Comparison of ENCODE assay signal across 9 cellular contexts in genomic region chr16:49282690-49283375, GRCh38. TPM values are rescaled to one million over a fixed set of nuclear protein-coding genes. Genes with fewer than 3 reads are reported as not detected.
DNase-seq lines count a peak whose midpoint lies in the region; ATAC-seq and TF ChIP-seq lines count a peak whose summit lies in the region.
"Had no signal": no experiment of that assay in that cellular context is flagged by ENCODE, and none has a peak within 500 bp of the region (broad histone marks: within the 10 kb centered on the region; RNA-seq: fewer than 3 reads in every experiment).

No MANE protein-coding gene starts in this region.

- H3K27ac ChIP-seq in iPS-18a (ENCODE audit: low read length) (no peak overlapping the region), spleen (no peak overlapping the region), tibial nerve (no peak overlapping the region)
- H3K27ac ChIP-seq: left lung had no signal

- DNase-seq in NCI-H1436 (lab: John Stamatoyannopoulos, UW) = peak; percentile 45
- DNase-seq in NCI-H1436 treated with DMSO at 0.1 percent for 48 hours (lab: John Stamatoyannopoulos, UW) = no peak
- DNase-seq in SW480 (ENCODE audit: low spot score) = peak; percentile 23
- no peak for DNase-seq in spleen
- no peak for DNase-seq in tibial nerve (ENCODE audit: low spot score in 2 of 2)
- no peak for DNase-seq in NCI-H1048 (lab: John Stamatoyannopoulos, UW)

- no peak for TF ChIP-seq EP300 in tibial nerve (IDR thresholded peaks at IDR 0.05)

- H3K36me3 ChIP-seq in iPS-18a (ENCODE audit: control insufficient read depth, low read depth, low read length) = no peaks in the 10 kb centered on the region
- H3K36me3 ChIP-seq in spleen = no peaks in the 10 kb centered on the region
- H3K36me3 ChIP-seq in tibial nerve = no peaks in the 10 kb centered on the region
- H3K36me3 ChIP-seq: left lung had no signal

- H3K9ac ChIP-seq in iPS-18a (ENCODE audit: low read length) = no peak overlapping the region

- WGBS in spleen, 5 donors = 3 to 7% (median 6%) methylated on average over 45 to 49 of the region's 49 CpGs
- 1 to 2% methylated on average over 42 to 49 of the region's 49 CpGs for WGBS in tibial nerve, 2 donors

- no peak for TF ChIP-seq POLR2A in spleen (IDR thresholded peaks at IDR 0.05)
- TF ChIP-seq POLR2A in tibial nerve (IDR thresholded peaks at IDR 0.05) = no peak

- peaks cover 29% of the 10 kb centered on the region for H3K4me1 ChIP-seq in iPS-18a (ENCODE audit: control insufficient read depth, low read depth, low read length)
- H3K4me1 ChIP-seq in spleen = peaks cover 0 to 55% (median 25%) of the 10 kb centered on the region in 6 donors
- H3K4me1 ChIP-seq in tibial nerve = peaks cover 0 to 51% (median 4%) of the 10 kb centered on the region in 4 donors

- intact Hi-C loops in spleen (cut with DNase I; ENCODE audit: low total_unique reads) = no loop called here

- H3K4me3 ChIP-seq in iPS-18a (ENCODE audit: low read length) (peak overlapping the region; percentile 72), spleen (peak overlapping the region in 6 of 8 donors; percentile 39 to 70 (median 46)), tibial nerve (peak overlapping the region in 1 of 4 donors; percentile 53)

- TF ChIP-seq CTCF in spleen (IDR thresholded peaks at IDR 0.05 in 8 of 11, conservative IDR thresholded peaks at IDR 0.05 in 3 of 11) (no peak), tibial nerve (IDR thresholded peaks at IDR 0.05) (no peak)

- no peak for ATAC-seq in HG03354 (IDR thresholded peaks at IDR 0.05; ENCODE audit: poor library complexity, severe bottlenecking, unreplicated experiment)

- H3K27me3 ChIP-seq in iPS-18a (ENCODE audit: control insufficient read depth, insufficient read depth, low read length) = peaks cover 74% of the 10 kb centered on the region
- peaks cover 3 to 100% (median 86%) of the 10 kb centered on the region in 7 donors for H3K27me3 ChIP-seq in spleen (replicated peaks in 1 of 7)
- H3K27me3 ChIP-seq in tibial nerve = peaks cover 0 to 67% of the 10 kb centered on the region in 2 donors

- no peaks in the 10 kb centered on the region for H3K9me3 ChIP-seq in iPS-18a (ENCODE audit: control insufficient read depth, low read depth, low read length)
- peaks cover 0 to 6% (median 0%) of the 10 kb centered on the region in 8 donors for H3K9me3 ChIP-seq in spleen
- H3K9me3 ChIP-seq in tibial nerve = no peaks in the 10 kb centered on the region
- H3K9me3 ChIP-seq: left lung had no signal

RNA-seq across cellular contexts. Expression of gene CBLN1, which starts 1.2 kb away (rescaled TPM):
- total RNA-seq in spleen (not detected), tibial nerve (under 1 TPM in 1 of 4 donors, not detected in 3; 0.60 TPM)
- polyA plus RNA-seq in spleen = under 1 TPM in 2 of 3 donors, not detected in 1; 0.02 to 0.03 TPM
- total RNA-seq: left lung had no signal

Comparison
In these comparisons a context has a peak if more than half of its experiments do, and no peak if none do; other contexts are left out.
1. DNase-seq: peak in NCI-H1436 (single experiment) and SW480 (single experiment); none in NCI-H1436 treated with DMSO at 0.1 percent for 48 hours (single experiment), spleen (single experiment), tibial nerve (0 of 2) and NCI-H1048 (single experiment).